25 cellular contexts compared by ENCODE assay signal in the genomic region with DNA sequence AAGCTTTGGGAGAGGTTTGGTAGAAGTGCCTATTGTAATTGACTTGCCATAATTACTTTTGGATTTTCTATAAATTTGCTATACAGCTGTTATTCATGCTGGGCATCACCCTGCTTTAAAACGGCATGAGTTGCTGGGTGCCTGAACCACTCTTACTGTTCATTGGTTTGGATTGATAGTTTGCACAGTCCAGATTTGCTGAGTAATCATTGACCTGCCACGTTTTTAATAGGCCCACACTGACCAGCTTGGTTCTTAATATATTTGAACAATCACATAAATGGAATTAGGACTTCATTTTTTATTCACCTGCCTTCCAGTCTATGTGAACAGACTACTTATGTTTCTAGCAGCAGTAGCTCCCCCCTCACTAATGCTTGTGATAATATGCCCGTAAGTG.
"Had no signal": no experiment of that assay in that cellular context is flagged by ENCODE, and none has a peak within 500 bp of the region (broad histone marks: within the 10 kb centered on the region; RNA-seq: fewer than 3 reads in every experiment).

No MANE protein-coding gene starts in this region.

- H3K4me1 ChIP-seq: left lung, lower lobe of right lung, parathyroid adenoma, right atrium auricular region, stomach, suprapubic skin, tibial artery, upper lobe of right lung, uterus had no signal

- H3K79me2 ChIP-seq: parathyroid adenoma had no signal

- H3K27ac ChIP-seq: left lung, lower lobe of right lung, parathyroid adenoma, right atrium auricular region, skin epidermis, stomach, suprapubic skin, thoracic aorta, tibial artery, upper lobe of right lung, uterus had no signal

- H3K27me3 ChIP-seq: right atrium auricular region, stomach, suprapubic skin, tibial artery, upper lobe of right lung, uterus had no signal

- FAIRE-seq: kidney had no signal

- H2AFZ ChIP-seq: parathyroid adenoma had no signal

- H3K9ac ChIP-seq: parathyroid adenoma had no signal

- DNase-seq: head of caudate nucleus; hippocampal formation; kidney; left colon; left lung; lower lobe of right lung; mammary epithelial cell; mesenchymal stem cell; naive thymus-derived CD8-positive, alpha-beta T cell; nucleus accumbens; stimulated activated CD4-positive, alpha-beta T cell treated with anti-CD3 and anti-CD28 coated beads, Interleukin-1b, Interleukin-23, amount 100 ng/mL, for 48 hours; stimulated activated CD4-positive, alpha-beta T cell treated with anti-CD3 and anti-CD28 coated beads, Interleukin-2, amount 100 ng/mL, for 48 hours; stimulated activated naive B cell treated with anti-CD40 and anti-IgM and Interleukin-4, amounts not matched to agents 10 μg/mL and 1 μg/mL and 100 μg/mL, for 72 hours; stimulated activated naive CD8-positive, alpha-beta T cell treated with anti-CD3 and anti-CD28 coated beads, Interleukin-15, Interleukin-2, amounts not matched to agents 100 U/mL and 50 U/mL, for 24 hours; stomach; tibial artery; trophoblast cell; upper lobe of right lung; uterus had no signal

- ATAC-seq: left colon; left lung; lower lobe of right lung; naive thymus-derived CD8-positive, alpha-beta T cell; sciatic nerve; stimulated activated naive B cell treated with anti-CD40 and anti-IgM and Interleukin-4, amounts not matched to agents 10 μg/mL and 1 μg/mL and 100 μg/mL, for 72 hours; stimulated activated naive CD8-positive, alpha-beta T cell treated with anti-CD3 and anti-CD28 coated beads, Interleukin-15, Interleukin-2, amounts not matched to agents 100 U/mL and 50 U/mL, for 24 hours; upper lobe of right lung had no signal

- H3K9me3 ChIP-seq: lower lobe of right lung, right atrium auricular region, suprapubic skin, thoracic aorta, upper lobe of right lung, uterus had no signal

- H3K4me3 ChIP-seq: left lung, lower lobe of right lung, right atrium auricular region, skin epidermis, stomach, suprapubic skin, thoracic aorta, tibial artery, upper lobe of right lung, uterus had no signal

- H3K36me3 ChIP-seq: left lung, lower lobe of right lung, right atrium auricular region, stomach, suprapubic skin, thoracic aorta, tibial artery, upper lobe of right lung, uterus had no signal
